In genomic region chr1:21091053-21091690, GRCh38 we compare ENCODE assay signal across 7 cellular contexts.
DNase-seq lines count a peak whose midpoint lies in the region; ATAC-seq and TF ChIP-seq lines count a peak whose summit lies in the region.
"Not testable (repeated sequence)": the region's sequence is repeated elsewhere in the genome, so short reads cannot be mapped to it uniquely, and the experiment has no call there.

No MANE protein-coding gene starts in this region.

- H3K4me2 ChIP-seq in GM23248 (ENCODE audit: unreplicated experiment), result peak overlapping the region; percentile 73

- H3K4me3 ChIP-seq in GM23248, result peak overlapping the region; percentile 53
- H3K4me3 ChIP-seq in brain microvascular endothelial cell (ENCODE audit: low read depth, low read length); fibroblast of villous mesenchyme (ENCODE audit: low read depth, low read length); lower lobe of right lung; retinal pigment epithelial cell (ENCODE audit: low read length): not testable (repeated sequence)

- not testable (repeated sequence) for TF ChIP-seq CTCF in brain microvascular endothelial cell (IDR thresholded peaks at IDR 0.05; ENCODE audit: low read depth, low read length, missing control alignments); fibroblast of villous mesenchyme (IDR thresholded peaks at IDR 0.05; ENCODE audit: insufficient read depth, low read depth, low read length); lower lobe of right lung (IDR thresholded peaks at IDR 0.05); retinal pigment epithelial cell (conservative IDR thresholded peaks at IDR 0.05; ENCODE audit: low read depth, low read length)

- intact Hi-C loops in lower lobe of right lung (cut with DNase I), result not testable (repeated sequence)

- H3K27me3 ChIP-seq in GM23248 (replicated peaks; ENCODE audit: insufficient read depth); brain microvascular endothelial cell (replicated peaks); lower lobe of right lung (ENCODE audit: low read depth): not testable (repeated sequence)

- peak overlapping the region; percentile 59 for H3K9ac ChIP-seq in GM23248

- DNase-seq in GM23248 (peak; percentile 88), NCI-H446 (lab: John Stamatoyannopoulos, UW) (peak; percentile 7 to 38), SW 1271 (lab: John Stamatoyannopoulos, UW) (peak; percentile 45 to 76), brain microvascular endothelial cell (peak; percentile 95), fibroblast of villous mesenchyme (ENCODE audit: low read depth) (peak; percentile 86), lower lobe of right lung (peak; percentile 66), retinal pigment epithelial cell (ENCODE audit: low read depth) (peak; percentile 36)

- not testable (repeated sequence) for H2AFZ ChIP-seq in GM23248

- peaks cover 29% of the 10 kb centered on the region for H3F3A ChIP-seq in GM23248 (ENCODE audit: insufficient read depth)

- not testable (repeated sequence) for H3K9me2 ChIP-seq in GM23248 (ENCODE audit: insufficient read depth)

- in situ Hi-C loops in GM23248 (cut with MboI); brain microvascular endothelial cell (cut with HindIII; ENCODE audit: low pct_ligation_motif_present, low sequenced_read_pairs): not testable (repeated sequence)

- peaks cover 28% of the 10 kb centered on the region for H3K4me1 ChIP-seq in GM23248 (ENCODE audit: insufficient read depth)
- H3K4me1 ChIP-seq in lower lobe of right lung, result not testable (repeated sequence)

- H3K9me3 ChIP-seq in GM23248 (ENCODE audit: low read depth); lower lobe of right lung: not testable (repeated sequence)

- peak; percentile 79 to 84 for ATAC-seq in lower lobe of right lung

- 21 to 26% methylated on average over 11 of the region's 11 CpGs for WGBS in GM23248 (ENCODE audit: low coverage in 1 of 2, low lambda C conversion rate in 2 of 2, missing lambda C conversion rate in 2 of 2), 2 experiments

- H4K20me1 ChIP-seq in GM23248 (ENCODE audit: insufficient read depth), result not testable (repeated sequence)

- H3K36me3 ChIP-seq in GM23248 (ENCODE audit: low read depth); brain microvascular endothelial cell (replicated peaks); lower lobe of right lung: not testable (repeated sequence)

- H3K27ac ChIP-seq in GM23248 (peak overlapping the region; percentile 72), brain microvascular endothelial cell (peak overlapping the region; percentile 44), lower lobe of right lung (peak overlapping the region; percentile 67)

- H3K79me2 ChIP-seq in GM23248 (ENCODE audit: insufficient read depth), result peaks cover 92% of the 10 kb centered on the region

Comparison
In these comparisons a context has a peak if more than half of its experiments do, and no peak if none do; other contexts are left out.
1. DNase-seq: peak in every context shown above with its lines; median percentile 95 in brain microvascular endothelial cell; 88 in GM23248; 86 in fibroblast of villous mesenchyme; 66 in lower lobe of right lung; 60 in SW 1271; 36 in retinal pigment epithelial cell; 22 in NCI-H446.